In genomic region chr12:70031046-70031445, GRCh38 we compare ENCODE assay signal across 12 cellular contexts.
"Had no signal": no experiment of that assay in that cellular context is flagged by ENCODE, and none has a peak within 500 bp of the region (broad histone marks: within the 10 kb centered on the region; RNA-seq: fewer than 3 reads in every experiment).

No MANE protein-coding gene starts in this region.

- H3K36me3 Mint-ChIP-seq: activated naive CD8-positive, alpha-beta T cell treated with anti-CD3 and anti-CD28 coated beads for 36 hours; mesothelial cell of epicardium; neural progenitor cell had no signal

- H3K9me3 Mint-ChIP-seq: activated naive CD8-positive, alpha-beta T cell treated with anti-CD3 and anti-CD28 coated beads for 36 hours; T-helper 2 cell treated with Interferon-gamma antibody and Interleukin-4, amounts not matched to agents 5 μg/mL and 100 μg/mL, for 36 hours had no signal

- ATAC-seq: stimulated activated naive CD8-positive, alpha-beta T cell treated with anti-CD3 and anti-CD28 coated beads, Interleukin-15, Interleukin-2, amounts not matched to agents 100 U/mL and 50 U/mL, for 24 hours had no signal

- H3K27ac Mint-ChIP-seq: activated naive CD8-positive, alpha-beta T cell treated with anti-CD3 and anti-CD28 coated beads for 36 hours; mesothelial cell of epicardium; neural progenitor cell; T-helper 2 cell treated with Interferon-gamma antibody and Interleukin-4, amounts not matched to agents 5 μg/mL and 100 μg/mL, for 36 hours had no signal

- DNase-seq: activated CD4-positive, alpha-beta T cell treated with anti-CD3 and anti-CD28 coated beads, Interleukin-2, amount 50 U/mL, for 4 hours; activated CD4-positive, CD25-positive, alpha-beta regulatory T cell treated with anti-CD3 and anti-CD28 coated beads, Interleukin-2, amount 50 U/mL, for 72 hours; activated gamma-delta T cell; activated naive CD8-positive, alpha-beta T cell treated with anti-CD3 and anti-CD28 coated beads for 36 hours; activated T-cell treated with anti-CD3 and anti-CD28 coated beads, Interleukin-2, amount 50 U/mL, for 48 hours; kidney glomerular epithelial cell; ovary; stimulated activated CD4-positive, alpha-beta T cell treated with anti-CD3 and anti-CD28 coated beads, Interleukin-2, amount 100 ng/mL, for 48 hours; stimulated activated naive CD8-positive, alpha-beta T cell treated with anti-CD3 and anti-CD28 coated beads, Interleukin-15, Interleukin-2, amounts not matched to agents 100 U/mL and 50 U/mL, for 24 hours had no signal

- H3K4me3 Mint-ChIP-seq: activated naive CD8-positive, alpha-beta T cell treated with anti-CD3 and anti-CD28 coated beads for 36 hours; mesothelial cell of epicardium; neural progenitor cell; T-helper 2 cell treated with Interferon-gamma antibody and Interleukin-4, amounts not matched to agents 5 μg/mL and 100 μg/mL, for 36 hours had no signal

- H3K4me1 Mint-ChIP-seq: activated naive CD8-positive, alpha-beta T cell treated with anti-CD3 and anti-CD28 coated beads for 36 hours; neural progenitor cell had no signal
